In genomic region chr13:51122868-51123267, GRCh38 we compare ENCODE assay signal across 17 cellular contexts. TPM values are rescaled to one million over a fixed set of nuclear protein-coding genes. Genes with fewer than 3 reads are reported as not detected.
A peak's percentile ranks its signal among the peaks of the same experiment; 100 is the strongest.
DNase-seq lines count a peak whose midpoint lies in the region; TF ChIP-seq lines count a peak whose summit lies in the region.
"Had no signal": no experiment of that assay in that cellular context is flagged by ENCODE, and none has a peak within 500 bp of the region (broad histone marks: within the 10 kb centered on the region; RNA-seq: fewer than 3 reads in every experiment).

No MANE protein-coding gene starts in this region.

- H3K9me3 ChIP-seq in right atrium auricular region: peaks cover 0 to 4% of the 10 kb centered on the region in 2 donors

- peaks cover 15% of the 10 kb centered on the region for H3K4me1 Mint-ChIP-seq in activated CD4-positive, alpha-beta T cell treated with anti-CD3 and anti-CD28 coated beads, Interleukin-2, amount 10 ng/mL, durations not matched to agents 24 days and 14 days

- TF ChIP-seq CTCF in right atrium auricular region (IDR thresholded peaks at IDR 0.05): no peak

- H3K4me1 ChIP-seq in right atrium auricular region: no peaks in the 10 kb centered on the region

- peaks cover 1% of the 10 kb centered on the region for H3K9me3 Mint-ChIP-seq in activated CD4-positive, alpha-beta T cell treated with anti-CD3 and anti-CD28 coated beads, Interleukin-2, amount 10 ng/mL, durations not matched to agents 24 days and 14 days

- H3K27me3 Mint-ChIP-seq in activated CD4-positive, alpha-beta T cell treated with anti-CD3 and anti-CD28 coated beads, Interleukin-2, amount 10 ng/mL, durations not matched to agents 24 days and 14 days: peaks cover 15% of the 10 kb centered on the region

- H3K4me3 ChIP-seq in right atrium auricular region: no peak overlapping the region

- H3K27me3 ChIP-seq in right atrium auricular region: no peaks in the 10 kb centered on the region

- intact Hi-C loops in activated CD4-positive, alpha-beta T cell treated with anti-CD3 and anti-CD28 coated beads, Interleukin-2, amount 10 ng/mL, durations not matched to agents 24 days and 14 days (cut with micrococcal nuclease): no loop called here

- no peaks in the 10 kb centered on the region for H3K36me3 ChIP-seq in right atrium auricular region

- DNase-seq in activated CD4-positive, alpha-beta T cell treated with anti-CD3 and anti-CD28 coated beads, Interleukin-2, amount 10 ng/mL, durations not matched to agents 24 days and 14 days: no peak
- DNase-seq in activated CD4-positive, alpha-beta T cell treated with anti-CD3 and anti-CD28 coated beads, Interleukin-2, amount 50 U/mL, for 1 hour: no peak
- DNase-seq in HT-29 (ENCODE audit: low spot score) (peak; percentile 28), astrocyte of the hippocampus (ENCODE audit: low read depth, low spot score) (peak; percentile 20), right atrium auricular region (ENCODE audit: low spot score) (no peak), inferior parietal cortex (ENCODE audit: extremely low spot score) (no peak), Kasumi-1 (lab: John Stamatoyannopoulos, UW) (no peak)
- peak; percentile 2 for DNase-seq in stimulated activated CD4-positive, alpha-beta T cell treated with anti-CD3 and anti-CD28 coated beads, Interleukin-4, amount 100 ng/mL, for 1 hour
- DNase-seq: activated CD4-positive, alpha-beta T cell treated with anti-CD3 and anti-CD28 coated beads for 1 hour; amygdala; foreskin melanocyte; IMR-90; kidney; naive B cell; NK-92 treated with Interleukin-12 subunit alpha and Interleukin-12 subunit beta, amount 100 ng/mL, for 24 hours; right cardiac atrium had no signal

- no peaks in the 10 kb centered on the region for H3K36me3 Mint-ChIP-seq in activated CD4-positive, alpha-beta T cell treated with anti-CD3 and anti-CD28 coated beads, Interleukin-2, amount 10 ng/mL, durations not matched to agents 24 days and 14 days (ENCODE audit: low read depth)

- H3K27ac ChIP-seq in right atrium auricular region: no peak overlapping the region

- H3K27ac Mint-ChIP-seq in activated CD4-positive, alpha-beta T cell treated with anti-CD3 and anti-CD28 coated beads, Interleukin-2, amount 10 ng/mL, durations not matched to agents 24 days and 14 days: peak overlapping the region; percentile 60

- no peak overlapping the region for H3K4me3 Mint-ChIP-seq in activated CD4-positive, alpha-beta T cell treated with anti-CD3 and anti-CD28 coated beads, Interleukin-2, amount 10 ng/mL, durations not matched to agents 24 days and 14 days
- H3K4me3 Mint-ChIP-seq: naive B cell had no signal

RNA-seq across cellular contexts. Expression of gene C13orf42, which starts 11.8 kb away (rescaled TPM):
- not detected in 2 replicates for total RNA-seq in activated CD4-positive, alpha-beta T cell treated with anti-CD3 and anti-CD28 coated beads, Interleukin-2, amount 10 ng/mL, durations not matched to agents 24 days and 14 days
- not detected in 2 replicates for total RNA-seq in HT-29 (2014; rRNA removed; shearing (Covaris generic))
- total RNA-seq in right atrium auricular region: not detected
- total RNA-seq: IMR-90, kidney, right cardiac atrium, ureter had no signal

Comparison
In these comparisons a context has a peak if more than half of its experiments do, and no peak if none do; other contexts are left out.
1. DNase-seq: peak in HT-29 (single experiment), astrocyte of the hippocampus (single experiment) and stimulated activated CD4-positive, alpha-beta T cell treated with anti-CD3 and anti-CD28 coated beads, Interleukin-4, amount 100 ng/mL, for 1 hour (single experiment); none in activated CD4-positive, alpha-beta T cell treated with anti-CD3 and anti-CD28 coated beads, Interleukin-2, amount 10 ng/mL, durations not matched to agents 24 days and 14 days (single experiment), activated CD4-positive, alpha-beta T cell treated with anti-CD3 and anti-CD28 coated beads, Interleukin-2, amount 50 U/mL, for 1 hour (single experiment), right atrium auricular region (single experiment), inferior parietal cortex (single experiment) and Kasumi-1 (0 of 2).